ENCODE assay signal across 16 cellular contexts in genomic region chr21:38911523-38912354, GRCh38.
DNase-seq lines count a peak whose midpoint lies in the region; ATAC-seq and TF ChIP-seq lines count a peak whose summit lies in the region.
"Had no signal": no experiment of that assay in that cellular context is flagged by ENCODE, and none has a peak within 500 bp of the region (broad histone marks: within the 10 kb centered on the region; RNA-seq: fewer than 3 reads in every experiment).

No MANE protein-coding gene starts in this region.

- no peaks in the 10 kb centered on the region for H3K9me3 ChIP-seq in mammary epithelial cell (replicated peaks; ENCODE audit: insufficient read depth, low read length)
- H3K9me3 ChIP-seq in tibial nerve = no peaks in the 10 kb centered on the region

- peaks cover 7% of the 10 kb centered on the region for H3K27me3 Mint-ChIP-seq in activated CD4-positive, alpha-beta memory T cell treated with anti-CD3 and anti-CD28 coated beads, Interleukin-2, amount 10 ng/mL, durations not matched to agents 7 days and 5 days
- peaks cover 8% of the 10 kb centered on the region for H3K27me3 Mint-ChIP-seq in activated CD4-positive, alpha-beta memory T cell treated with anti-CD3 and anti-CD28 coated beads for 36 hours

- H3K27ac Mint-ChIP-seq in activated CD4-positive, alpha-beta memory T cell treated with anti-CD3 and anti-CD28 coated beads, Interleukin-2, amount 10 ng/mL, durations not matched to agents 7 days and 5 days = peak overlapping the region; percentile 16
- no peak overlapping the region for H3K27ac Mint-ChIP-seq in activated CD4-positive, alpha-beta memory T cell treated with anti-CD3 and anti-CD28 coated beads for 36 hours
- H3K27ac Mint-ChIP-seq: activated T-cell treated with anti-CD3 and anti-CD28 coated beads, Interleukin-2, amount 50 U/mL, for 24 hours; H9; T-cell had no signal

- no TSS peak for BruUV-seq in mammary epithelial cell (replicated peaks; lab: Mats Ljungman, UMichigan)

- no peaks in the 10 kb centered on the region for H3K36me3 Mint-ChIP-seq in activated CD4-positive, alpha-beta memory T cell treated with anti-CD3 and anti-CD28 coated beads, Interleukin-2, amount 10 ng/mL, durations not matched to agents 7 days and 5 days (ENCODE audit: low read depth)
- no peaks in the 10 kb centered on the region for H3K36me3 Mint-ChIP-seq in activated CD4-positive, alpha-beta memory T cell treated with anti-CD3 and anti-CD28 coated beads for 36 hours
- H3K36me3 Mint-ChIP-seq: T-cell had no signal

- H3K36me3 ChIP-seq in mammary epithelial cell (ENCODE audit: insufficient read depth, low read length) (no peaks in the 10 kb centered on the region), tibial nerve (no peaks in the 10 kb centered on the region)

- H3K4me3 Mint-ChIP-seq in activated CD4-positive, alpha-beta memory T cell treated with anti-CD3 and anti-CD28 coated beads, Interleukin-2, amount 10 ng/mL, durations not matched to agents 7 days and 5 days = no peak overlapping the region
- no peak overlapping the region for H3K4me3 Mint-ChIP-seq in activated CD4-positive, alpha-beta memory T cell treated with anti-CD3 and anti-CD28 coated beads for 36 hours
- H3K4me3 Mint-ChIP-seq: activated T-cell treated with anti-CD3 and anti-CD28 coated beads, Interleukin-2, amount 50 U/mL, for 24 hours; T-cell had no signal

- DNase-seq in activated CD4-positive, alpha-beta memory T cell treated with anti-CD3 and anti-CD28 coated beads, Interleukin-2, amount 10 ng/mL, durations not matched to agents 7 days and 5 days = no peak
- DNase-seq in activated CD4-positive, alpha-beta memory T cell treated with anti-CD3 and anti-CD28 coated beads for 36 hours = no peak
- DNase-seq in mammary epithelial cell (no peak), mucosa of gallbladder (ENCODE audit: low spot score) (peak; percentile 65), tibial nerve (ENCODE audit: low spot score in 2 of 2) (no peak), SW 1271 (lab: John Stamatoyannopoulos, UW) (no peak), HuH-7.5 (ENCODE audit: low spot score) (no peak)
- DNase-seq: ACHN; activated CD4-positive, alpha-beta T cell treated with anti-CD3 and anti-CD28 coated beads for 1 hour; activated T-cell treated with anti-CD3 and anti-CD28 coated beads, Interleukin-2, amount 50 U/mL, for 24 hours; amygdala; H9; NCI-H2227 treated with DMSO at 0.1 percent for 48 hours; stimulated activated naive CD4-positive, alpha-beta T cell treated with Interleukin-2 at 50 U/mL for 16 hours; T-cell had no signal

- POLR2A ChIA-PET in activated CD4-positive, alpha-beta memory T cell treated with anti-CD3 and anti-CD28 coated beads, Interleukin-2, amount 10 ng/mL, durations not matched to agents 7 days and 5 days (lab: Charles Lee) = no interaction called here
- POLR2A ChIA-PET in activated CD4-positive, alpha-beta memory T cell treated with anti-CD3 and anti-CD28 coated beads for 36 hours (lab: Charles Lee) = no interaction called here

- TF ChIP-seq EP300 in tibial nerve (IDR thresholded peaks at IDR 0.05) = no peak

- in situ Hi-C loops in mammary epithelial cell (cut with MboI; ENCODE audit: low sequenced_read_pairs in 2 of 2) = loop anchor here in 1 of 2 donors (5.0 kb wide), 1 partner anchor 69 kb away; no protein-coding TSS in a partner anchor

- WGBS in mammary epithelial cell (ENCODE audit: low coverage, missing lambda C conversion rate) = 80% methylated on average over 4 of the region's 4 CpGs
- 82 to 93% methylated on average over 4 of the region's 4 CpGs for WGBS in tibial nerve, 2 donors

- no peak for ATAC-seq in HG02610 (IDR thresholded peaks at IDR 0.05; ENCODE audit: unreplicated experiment)
- ATAC-seq: T-cell had no signal

- H3K27me3 ChIP-seq in mammary epithelial cell (ENCODE audit: insufficient read depth, low read length) (no peaks in the 10 kb centered on the region), tibial nerve (no peaks in the 10 kb centered on the region)

- TF ChIP-seq CTCF in mammary epithelial cell (conservative IDR thresholded peaks at IDR 0.05 in 1 of 2, IDR thresholded peaks at IDR 0.05 in 1 of 2; ENCODE audit: extremely low read depth in 1 of 2, insufficient read depth in 1 of 2, low read depth in 1 of 2, low read length in 2 of 2) (no peak), tibial nerve (IDR thresholded peaks at IDR 0.05) (no peak)

- H3K79me2 ChIP-seq in mammary epithelial cell (ENCODE audit: insufficient read depth, low read length) = no peaks in the 10 kb centered on the region

- H4K20me1 ChIP-seq in mammary epithelial cell (ENCODE audit: insufficient read depth, low read length) = no peaks in the 10 kb centered on the region

- dilution Hi-C loops in mammary epithelial cell (cut with HindIII; ENCODE audit: low sequenced_read_pairs) = no loop called here

- H3K4me2 ChIP-seq in mammary epithelial cell (ENCODE audit: insufficient read depth, low read depth, low read length) = no peak overlapping the region

- H3K4me1 ChIP-seq in mammary epithelial cell (ENCODE audit: insufficient read depth, low read length) (peaks cover 63% of the 10 kb centered on the region), tibial nerve (peaks cover 0 to 39% (median 13%) of the 10 kb centered on the region in 4 donors)

- H3K9ac ChIP-seq in mammary epithelial cell (ENCODE audit: insufficient read depth, low read length) = no peak overlapping the region

- peak overlapping the region; percentile 61 for H3K27ac ChIP-seq in mammary epithelial cell (ENCODE audit: insufficient read depth, low read depth, low read length)
- peak overlapping the region; percentile 71 to 85 (median 78) for H3K27ac ChIP-seq in tibial nerve

- no peaks in the 10 kb centered on the region for H3K4me1 Mint-ChIP-seq in activated CD4-positive, alpha-beta memory T cell treated with anti-CD3 and anti-CD28 coated beads, Interleukin-2, amount 10 ng/mL, durations not matched to agents 7 days and 5 days
- peaks cover 2% of the 10 kb centered on the region for H3K4me1 Mint-ChIP-seq in activated CD4-positive, alpha-beta memory T cell treated with anti-CD3 and anti-CD28 coated beads for 36 hours (ENCODE audit: low read depth)
- H3K4me1 Mint-ChIP-seq: T-cell had no signal

- H3K9me3 Mint-ChIP-seq in activated CD4-positive, alpha-beta memory T cell treated with anti-CD3 and anti-CD28 coated beads, Interleukin-2, amount 10 ng/mL, durations not matched to agents 7 days and 5 days = no peaks in the 10 kb centered on the region
- no peaks in the 10 kb centered on the region for H3K9me3 Mint-ChIP-seq in activated CD4-positive, alpha-beta memory T cell treated with anti-CD3 and anti-CD28 coated beads for 36 hours
- H3K9me3 Mint-ChIP-seq: activated T-cell treated with anti-CD3 and anti-CD28 coated beads, Interleukin-2, amount 50 U/mL, for 24 hours; H9; T-cell had no signal

- no peak for TF ChIP-seq POLR2A in tibial nerve (IDR thresholded peaks at IDR 0.05)

- intact Hi-C loops in activated CD4-positive, alpha-beta memory T cell treated with anti-CD3 and anti-CD28 coated beads for 36 hours (cut with micrococcal nuclease) = loop anchor here (2.0 to 5.0 kb wide), 2 partner anchors 81 to 144 kb away; no protein-coding TSS in a partner anchor
- intact Hi-C loops in mammary epithelial cell (cut with micrococcal nuclease) = loop anchor here (1.0 to 5.0 kb wide), 8 partner anchors 59 to 215 kb away; no protein-coding TSS in a partner anchor

- H3K4me3 ChIP-seq in mammary epithelial cell (replicated peaks in 1 of 3; ENCODE audit: insufficient read depth in 1 of 3, low read depth in 2 of 3, low read length in 3 of 3) (no peak overlapping the region), tibial nerve (no peak overlapping the region)

- CTCF ChIA-PET in activated CD4-positive, alpha-beta memory T cell treated with anti-CD3 and anti-CD28 coated beads, Interleukin-2, amount 10 ng/mL, durations not matched to agents 7 days and 5 days (lab: Charles Lee) = no interaction called here
- CTCF ChIA-PET in activated CD4-positive, alpha-beta memory T cell treated with anti-CD3 and anti-CD28 coated beads for 36 hours (lab: Charles Lee) = no interaction called here
- CTCF ChIA-PET in mammary epithelial cell (lab: Charles Lee; ENCODE audit: low non-redundant PET) = no interaction called here

- no peak overlapping the region for H2AFZ ChIP-seq in mammary epithelial cell (ENCODE audit: low read depth, low read length)
